17 cellular contexts compared by ENCODE assay signal in the genomic region with DNA sequence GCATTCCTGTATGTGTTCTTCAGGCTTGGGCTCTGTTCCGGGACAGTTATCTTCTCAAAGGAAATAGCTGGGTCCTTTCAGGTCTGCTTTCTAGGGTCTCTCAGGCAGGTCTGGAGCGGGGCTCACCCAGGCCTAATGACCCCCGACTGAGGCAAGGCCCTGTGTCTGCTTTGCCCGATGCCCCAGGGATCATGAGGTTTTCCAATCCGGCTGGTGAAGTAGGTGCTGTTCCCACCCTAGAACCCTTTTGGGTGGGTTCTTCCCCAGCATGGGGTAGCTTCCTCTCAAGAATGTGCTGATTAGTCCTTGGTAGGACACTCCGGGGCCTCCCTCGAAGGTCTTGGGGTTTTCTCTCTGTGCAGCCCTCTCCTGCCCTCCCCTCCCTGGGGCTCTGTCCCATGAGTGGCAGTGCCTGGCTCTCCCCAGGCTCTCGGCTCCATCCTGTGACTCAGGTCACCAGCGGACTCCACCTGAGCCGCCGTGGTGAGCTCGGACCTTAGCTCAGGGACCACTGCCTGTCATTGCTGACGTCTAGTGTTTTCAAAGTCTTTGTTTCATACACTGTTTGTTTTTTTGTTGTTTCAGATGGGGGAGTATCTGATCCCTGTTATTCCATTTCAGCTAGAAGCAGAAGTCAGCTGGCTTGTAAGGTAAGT.
"Had no signal": no experiment of that assay in that cellular context is flagged by ENCODE, and none has a peak within 500 bp of the region (broad histone marks: within the 10 kb centered on the region; RNA-seq: fewer than 3 reads in every experiment).

No MANE protein-coding gene starts in this region.

- FAIRE-seq: keratinocyte had no signal

- H3K27me3 ChIP-seq: thyroid gland had no signal

- H3K4me3 Mint-ChIP-seq: activated CD8-positive, alpha-beta T cell treated with anti-CD3 and anti-CD28 coated beads, Interleukin-2, amount 10 ng/mL, durations not matched to agents 7 days and 5 days; stimulated activated effector memory CD8-positive, alpha-beta T cell treated with anti-CD3 and anti-CD28 coated beads, Interleukin-12 subunit alpha, Interleukin-12 subunit beta, amount 100 ng/mL, for 72 hours; T-cell had no signal

- H3K9me3 Mint-ChIP-seq: stimulated activated effector memory CD8-positive, alpha-beta T cell treated with anti-CD3 and anti-CD28 coated beads, Interleukin-12 subunit alpha, Interleukin-12 subunit beta, amount 100 ng/mL, for 72 hours had no signal

- H3K4me1 ChIP-seq: gastrocnemius medialis, parathyroid adenoma, thyroid gland had no signal

- H3K4me3 ChIP-seq: gastrocnemius medialis, lung, smooth muscle cell, thyroid gland had no signal

- H3K27ac Mint-ChIP-seq: activated CD8-positive, alpha-beta T cell treated with anti-CD3 and anti-CD28 coated beads, Interleukin-2, amount 10 ng/mL, durations not matched to agents 7 days and 5 days; naive B cell; stimulated activated effector memory CD8-positive, alpha-beta T cell treated with anti-CD3 and anti-CD28 coated beads, Interleukin-12 subunit alpha, Interleukin-12 subunit beta, amount 100 ng/mL, for 72 hours; T-cell had no signal

- H3K4me2 ChIP-seq: smooth muscle cell had no signal

- H2AFZ ChIP-seq: parathyroid adenoma had no signal

- H3K27ac ChIP-seq: epithelial cell of prostate, gastrocnemius medialis, parathyroid adenoma, thyroid gland had no signal

- ATAC-seq: activated CD8-positive, alpha-beta T cell treated with anti-CD3 and anti-CD28 coated beads, Interleukin-2, amount 10 ng/mL, durations not matched to agents 7 days and 5 days; gastrocnemius medialis; stimulated activated effector memory CD8-positive, alpha-beta T cell treated with anti-CD3 and anti-CD28 coated beads, Interleukin-12 subunit alpha, Interleukin-12 subunit beta, amount 100 ng/mL, for 72 hours; T-cell had no signal

- DNase-seq: activated CD4-positive, alpha-beta T cell treated with anti-CD3 and anti-CD28 coated beads for 48 hours; activated CD8-positive, alpha-beta T cell treated with anti-CD3 and anti-CD28 coated beads, Interleukin-2, amount 10 ng/mL, durations not matched to agents 7 days and 5 days; caudate nucleus; cortex of kidney; effector memory CD4-positive, alpha-beta T cell; naive B cell; retina; T1000; thyroid gland had no signal

- H3K36me3 ChIP-seq: gastrocnemius medialis, thyroid gland had no signal

- H3K9ac ChIP-seq: parathyroid adenoma had no signal

- H3K4me1 Mint-ChIP-seq: stimulated activated effector memory CD8-positive, alpha-beta T cell treated with anti-CD3 and anti-CD28 coated beads, Interleukin-12 subunit alpha, Interleukin-12 subunit beta, amount 100 ng/mL, for 72 hours; T-cell had no signal

- H3K9me3 ChIP-seq: gastrocnemius medialis, thyroid gland had no signal

- H3K79me2 ChIP-seq: parathyroid adenoma had no signal

- H3K36me3 Mint-ChIP-seq: stimulated activated effector memory CD8-positive, alpha-beta T cell treated with anti-CD3 and anti-CD28 coated beads, Interleukin-12 subunit alpha, Interleukin-12 subunit beta, amount 100 ng/mL, for 72 hours; T-cell had no signal
